13 cellular contexts compared by ENCODE assay signal in the genomic region with DNA sequence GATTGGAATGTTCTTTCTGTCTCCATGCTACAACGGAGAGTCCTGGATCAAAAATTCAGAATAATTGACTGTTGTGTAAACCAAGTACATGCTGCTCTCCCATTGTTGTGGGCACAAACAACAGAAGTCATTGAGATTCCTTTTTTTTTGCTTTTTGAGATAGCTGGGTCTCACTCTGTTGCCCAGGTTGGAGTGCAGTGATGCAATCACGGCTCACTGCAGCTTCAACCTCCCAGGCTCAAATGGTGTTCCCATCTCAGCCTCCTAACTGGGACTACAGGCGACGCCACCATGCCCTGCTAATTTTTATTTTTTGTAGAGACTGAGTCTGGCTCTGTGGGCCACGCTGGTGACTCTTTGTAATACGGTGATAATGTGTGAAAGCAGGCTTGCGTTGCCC. TPM values are rescaled to one million over a fixed set of nuclear protein-coding genes. Genes with fewer than 3 reads are reported as not detected.
DNase-seq lines count a peak whose midpoint lies in the region; ATAC-seq and TF ChIP-seq lines count a peak whose summit lies in the region.
"Had no signal": no experiment of that assay in that cellular context is flagged by ENCODE, and none has a peak within 500 bp of the region (broad histone marks: within the 10 kb centered on the region; RNA-seq: fewer than 3 reads in every experiment).

No MANE protein-coding gene starts in this region.

- H3K4me1 Mint-ChIP-seq in activated T-helper 1 cell treated with anti-CD3 and anti-CD28 coated beads, Interleukin-12 subunit alpha, Interleukin-12 subunit beta, Interleukin-2, Interleukin-4 antibody, amounts not matched to agents 30 ng/mL and 10 ng/mL and 1 ng/mL, durations not matched to agents 14 hours and 24 hours and 36 hours (ENCODE audit: low read depth) = peaks cover 57% of the 10 kb centered on the region
- peaks cover 36 to 40% of the 10 kb centered on the region in 2 donors for H3K4me1 Mint-ChIP-seq in immature natural killer cell

- TF ChIP-seq POLR2A in heart left ventricle (IDR thresholded peaks at IDR 0.05) (no peak), tibial nerve (IDR thresholded peaks at IDR 0.05) (no peak)

- intact Hi-C loops in heart left ventricle (cut with DNase I) (no loop called here), left cardiac atrium (cut with DNase I) (no loop called here)
- intact Hi-C loops in activated T-helper 1 cell treated with anti-CD3 and anti-CD28 coated beads, Interleukin-12 subunit alpha, Interleukin-12 subunit beta, Interleukin-2, Interleukin-4 antibody, amounts not matched to agents 30 ng/mL and 10 ng/mL and 1 ng/mL, durations not matched to agents 14 hours and 24 hours and 36 hours (cut with micrococcal nuclease) = no loop called here

- H3K4me3 Mint-ChIP-seq in activated T-helper 1 cell treated with anti-CD3 and anti-CD28 coated beads, Interleukin-12 subunit alpha, Interleukin-12 subunit beta, Interleukin-2, Interleukin-4 antibody, amounts not matched to agents 30 ng/mL and 10 ng/mL and 1 ng/mL, durations not matched to agents 14 hours and 24 hours and 36 hours = no peak overlapping the region
- no peak overlapping the region for H3K4me3 Mint-ChIP-seq in immature natural killer cell

- ATAC-seq in heart left ventricle (no peak), left cardiac atrium (no peak), HG02870 (IDR thresholded peaks at IDR 0.05; ENCODE audit: unreplicated experiment) (no peak), HG03378 (IDR thresholded peaks at IDR 0.05; ENCODE audit: unreplicated experiment) (no peak), HG03432 (IDR thresholded peaks at IDR 0.05; ENCODE audit: unreplicated experiment) (no peak)
- ATAC-seq: HCT116 had no signal

- TF ChIP-seq EP300 in tibial nerve (IDR thresholded peaks at IDR 0.05) = no peak

- H3K27ac ChIP-seq in heart left ventricle (peak overlapping the region in 7 of 12 donors; percentile 16 to 93 (median 86)), tibial nerve (peak overlapping the region; percentile 87 to 96 (median 94))

- peaks cover 45% of the 10 kb centered on the region for H3K36me3 Mint-ChIP-seq in activated T-helper 1 cell treated with anti-CD3 and anti-CD28 coated beads, Interleukin-12 subunit alpha, Interleukin-12 subunit beta, Interleukin-2, Interleukin-4 antibody, amounts not matched to agents 30 ng/mL and 10 ng/mL and 1 ng/mL, durations not matched to agents 14 hours and 24 hours and 36 hours (ENCODE audit: low read depth)
- H3K36me3 Mint-ChIP-seq in immature natural killer cell = peaks cover 4 to 24% (median 13%) of the 10 kb centered on the region in 3 donors

- DNase-seq in heart left ventricle (no peak), left cardiac atrium (no peak), immature natural killer cell (no peak), tibial nerve (ENCODE audit: low spot score in 2 of 2) (no peak)
- no peak for DNase-seq in activated T-helper 1 cell treated with anti-CD3 and anti-CD28 coated beads, Interleukin-12 subunit alpha, Interleukin-12 subunit beta, Interleukin-2, Interleukin-4 antibody, amounts not matched to agents 30 ng/mL and 10 ng/mL and 1 ng/mL, durations not matched to agents 14 hours and 24 hours and 36 hours (ENCODE audit: low spot score)
- DNase-seq: DMS79 treated with DMSO at 0.1 percent for 48 hours, NCI-H2107, occipital lobe, thyroid gland had no signal

- H3K27ac Mint-ChIP-seq in activated T-helper 1 cell treated with anti-CD3 and anti-CD28 coated beads, Interleukin-12 subunit alpha, Interleukin-12 subunit beta, Interleukin-2, Interleukin-4 antibody, amounts not matched to agents 30 ng/mL and 10 ng/mL and 1 ng/mL, durations not matched to agents 14 hours and 24 hours and 36 hours = peak overlapping the region; percentile 62
- peak overlapping the region; percentile 71 to 99 (median 94) for H3K27ac Mint-ChIP-seq in immature natural killer cell

- no peaks in the 10 kb centered on the region for H3K9me3 ChIP-seq in heart left ventricle
- no peaks in the 10 kb centered on the region for H3K9me3 ChIP-seq in tibial nerve
- H3K9me3 ChIP-seq: thyroid gland had no signal

- no peak overlapping the region for H3K4me3 ChIP-seq in heart left ventricle
- H3K4me3 ChIP-seq in tibial nerve = no peak overlapping the region
- H3K4me3 ChIP-seq: thyroid gland had no signal

- WGBS in heart left ventricle, 4 donors = 95 to 97% (median 97%) methylated on average over 7 of the region's 7 CpGs
- 85% methylated on average over 7 of the region's 7 CpGs for WGBS in tibial nerve, 2 donors

- H3K27me3 ChIP-seq in heart left ventricle (no peaks in the 10 kb centered on the region), tibial nerve (no peaks in the 10 kb centered on the region)
- H3K27me3 ChIP-seq: thyroid gland had no signal

- H3K27me3 Mint-ChIP-seq in activated T-helper 1 cell treated with anti-CD3 and anti-CD28 coated beads, Interleukin-12 subunit alpha, Interleukin-12 subunit beta, Interleukin-2, Interleukin-4 antibody, amounts not matched to agents 30 ng/mL and 10 ng/mL and 1 ng/mL, durations not matched to agents 14 hours and 24 hours and 36 hours (ENCODE audit: insufficient read depth) = no peaks in the 10 kb centered on the region
- peaks cover 0 to 5% (median 2%) of the 10 kb centered on the region in 3 donors for H3K27me3 Mint-ChIP-seq in immature natural killer cell (ENCODE audit: low read depth in 3 of 3)

- H3K4me1 ChIP-seq in heart left ventricle (peaks cover 0 to 38% (median 18%) of the 10 kb centered on the region in 12 donors), tibial nerve (peaks cover 0 to 63% (median 29%) of the 10 kb centered on the region in 4 donors)

- TF ChIP-seq CTCF in heart left ventricle (IDR thresholded peaks at IDR 0.05) = no peak
- TF ChIP-seq CTCF in tibial nerve (IDR thresholded peaks at IDR 0.05) = no peak

- H3K36me3 ChIP-seq in heart left ventricle (peaks cover 0 to 60% (median 33%) of the 10 kb centered on the region in 9 donors), tibial nerve (peaks cover 0 to 30% (median 2%) of the 10 kb centered on the region in 3 donors)

- no peaks in the 10 kb centered on the region for H3K9me3 Mint-ChIP-seq in activated T-helper 1 cell treated with anti-CD3 and anti-CD28 coated beads, Interleukin-12 subunit alpha, Interleukin-12 subunit beta, Interleukin-2, Interleukin-4 antibody, amounts not matched to agents 30 ng/mL and 10 ng/mL and 1 ng/mL, durations not matched to agents 14 hours and 24 hours and 36 hours
- H3K9me3 Mint-ChIP-seq in immature natural killer cell = no peaks in the 10 kb centered on the region

RNA-seq across cellular contexts. Expression of a gene that starts 24.5 kb away (rescaled TPM):
- 10 to 100 TPM; 13.6 to 32.3 (median 20.4) TPM for total RNA-seq in heart left ventricle
- 10 to 100 TPM in 1 of 2 donors, 1 to 10 TPM in 1; 5.9 to 17.3 TPM for polyA plus RNA-seq in heart left ventricle
- 10 to 100 TPM; 17.8 to 19.8 TPM for total RNA-seq in left cardiac atrium
- 87.4 and 91.8 TPM in 2 replicates for total RNA-seq in activated T-helper 1 cell treated with anti-CD3 and anti-CD28 coated beads, Interleukin-12 subunit alpha, Interleukin-12 subunit beta, Interleukin-2, Interleukin-4 antibody, amounts not matched to agents 30 ng/mL and 10 ng/mL and 1 ng/mL, durations not matched to agents 14 hours and 24 hours and 36 hours
- polyA plus RNA-seq in immature natural killer cell = 10 to 100 TPM in 2 of 3 donors, 1 to 10 TPM in 1; 3.8 to 55.1 (median 16.8) TPM
- total RNA-seq in tibial nerve = 10 to 100 TPM; 22.9 to 73.5 (median 38.8) TPM

RNA-seq across cellular contexts. Expression of a gene that starts 31.6 kb away (rescaled TPM):
- total RNA-seq in heart left ventricle = 10 to 100 TPM; 24.1 to 61.3 (median 43.1) TPM
- polyA plus RNA-seq in heart left ventricle = 10 to 100 TPM; 11.4 to 17.5 TPM
- total RNA-seq in left cardiac atrium = 10 to 100 TPM; 39.5 to 50.9 TPM
- 58.8 and 58.9 TPM in 2 replicates for total RNA-seq in activated T-helper 1 cell treated with anti-CD3 and anti-CD28 coated beads, Interleukin-12 subunit alpha, Interleukin-12 subunit beta, Interleukin-2, Interleukin-4 antibody, amounts not matched to agents 30 ng/mL and 10 ng/mL and 1 ng/mL, durations not matched to agents 14 hours and 24 hours and 36 hours
- 10 to 100 TPM in 1 of 3 donors, 1 to 10 TPM in 2; 3.0 to 13.3 (median 4.0) TPM for polyA plus RNA-seq in immature natural killer cell
- 10 to 100 TPM; 44.6 to 57.5 (median 54.4) TPM for total RNA-seq in tibial nerve
